In genomic region chr10:125006921-125007391, GRCh38 we compare ENCODE assay signal across 10 cellular contexts.
DNase-seq lines count a peak whose midpoint lies in the region; ATAC-seq and TF ChIP-seq lines count a peak whose summit lies in the region.
"Had no signal": no experiment of that assay in that cellular context is flagged by ENCODE, and none has a peak within 500 bp of the region (broad histone marks: within the 10 kb centered on the region; RNA-seq: fewer than 3 reads in every experiment).

No MANE protein-coding gene starts in this region.

- H3K4me1 ChIP-seq in breast epithelium (peaks cover 3 to 12% of the 10 kb centered on the region in 2 donors), aorta (ENCODE audit: control insufficient read depth in 1 of 2, insufficient read depth in 2 of 2, low read length in 2 of 2) (peaks cover 0 to 3% of the 10 kb centered on the region in 2 donors)

- H3K36me3 Mint-ChIP-seq in MCF 10A (ENCODE audit: insufficient read depth, unreplicated experiment) (peaks cover 53% of the 10 kb centered on the region), nephron (ENCODE audit: low read depth) (peaks cover 15% of the 10 kb centered on the region)
- no peaks in the 10 kb centered on the region for H3K36me3 Mint-ChIP-seq in activated CD8-positive, alpha-beta T cell treated with anti-CD3 and anti-CD28 coated beads, Interleukin-2, amount 10 ng/mL, durations not matched to agents 7 days and 5 days (ENCODE audit: low read depth)

- H3K9me3 Mint-ChIP-seq in MCF 10A (ENCODE audit: unreplicated experiment): no peaks in the 10 kb centered on the region
- no peaks in the 10 kb centered on the region for H3K9me3 Mint-ChIP-seq in nephron
- no peaks in the 10 kb centered on the region for H3K9me3 Mint-ChIP-seq in activated CD8-positive, alpha-beta T cell treated with anti-CD3 and anti-CD28 coated beads, Interleukin-2, amount 10 ng/mL, durations not matched to agents 7 days and 5 days (ENCODE audit: insufficient read depth)

- H3K27ac Mint-ChIP-seq in MCF 10A (ENCODE audit: low read depth, unreplicated experiment): no peak overlapping the region
- peak overlapping the region; percentile 46 to 67 (median 64) for H3K27ac Mint-ChIP-seq in nephron
- H3K27ac Mint-ChIP-seq in activated CD8-positive, alpha-beta T cell treated with anti-CD3 and anti-CD28 coated beads, Interleukin-2, amount 10 ng/mL, durations not matched to agents 7 days and 5 days: no peak overlapping the region

- CTCF ChIA-PET in MCF 10A (lab: Yijun Ruan, JAX): no interaction called here
- CTCF ChIA-PET in activated CD8-positive, alpha-beta T cell treated with anti-CD3 and anti-CD28 coated beads, Interleukin-2, amount 10 ng/mL, durations not matched to agents 7 days and 5 days (lab: Charles Lee): no interaction called here

- H3K36me3 ChIP-seq in breast epithelium (no peaks in the 10 kb centered on the region), aorta (ENCODE audit: control insufficient read depth in 1 of 2, insufficient read depth in 2 of 2, low read length in 1 of 2) (no peaks in the 10 kb centered on the region)

- ATAC-seq in aorta (ENCODE audit: low FRiP score) (peak; percentile 6), HG03469 (IDR thresholded peaks at IDR 0.05; ENCODE audit: unreplicated experiment) (no peak), left lobe of liver (no peak)
- ATAC-seq in activated CD8-positive, alpha-beta T cell treated with anti-CD3 and anti-CD28 coated beads, Interleukin-2, amount 10 ng/mL, durations not matched to agents 7 days and 5 days: no peak

- H3K4me1 Mint-ChIP-seq in MCF 10A (ENCODE audit: insufficient read depth, unreplicated experiment) (peaks cover 4% of the 10 kb centered on the region), nephron (peaks cover 49% of the 10 kb centered on the region)
- no peaks in the 10 kb centered on the region for H3K4me1 Mint-ChIP-seq in activated CD8-positive, alpha-beta T cell treated with anti-CD3 and anti-CD28 coated beads, Interleukin-2, amount 10 ng/mL, durations not matched to agents 7 days and 5 days (ENCODE audit: low read depth)

- DNase-seq in breast epithelium (ENCODE audit: low spot score in 2 of 2) (peak in 1 of 2 donors; percentile 19), MCF 10A (ENCODE audit: unreplicated experiment) (no peak), fibroblast of gingiva (ENCODE audit: low read depth) (peak; percentile 97), aorta (peak; percentile 35 to 75), left lobe of liver (ENCODE audit: low spot score) (no peak)
- DNase-seq in activated CD8-positive, alpha-beta T cell treated with anti-CD3 and anti-CD28 coated beads, Interleukin-2, amount 10 ng/mL, durations not matched to agents 7 days and 5 days: no peak
- DNase-seq: NCI-H774; stimulated activated CD4-positive, alpha-beta T cell treated with anti-CD3 and anti-CD28 coated beads, Interleukin-4, amount 100 ng/mL, for 4 hours had no signal

- 39 to 41% methylated on average over 19 of the region's 19 CpGs for WGBS in aorta, 2 donors

- intact Hi-C loops in breast epithelium (cut with DNase I; ENCODE audit: low total_unique reads): no loop called here
- intact Hi-C loops in MCF 10A (cut with micrococcal nuclease): no loop called here
- intact Hi-C loops in aorta (cut with DNase I): no loop called here

- no peak overlapping the region for H3K4me3 ChIP-seq in breast epithelium
- no peak overlapping the region for H3K4me3 ChIP-seq in aorta (ENCODE audit: low read length in 2 of 2)

- H3K27me3 Mint-ChIP-seq in MCF 10A (ENCODE audit: insufficient read depth, unreplicated experiment): no peaks in the 10 kb centered on the region
- peaks cover 3% of the 10 kb centered on the region for H3K27me3 Mint-ChIP-seq in nephron (ENCODE audit: low read depth)
- peaks cover 15% of the 10 kb centered on the region for H3K27me3 Mint-ChIP-seq in activated CD8-positive, alpha-beta T cell treated with anti-CD3 and anti-CD28 coated beads, Interleukin-2, amount 10 ng/mL, durations not matched to agents 7 days and 5 days (ENCODE audit: low read depth)

- TF ChIP-seq POLR2A in breast epithelium (IDR thresholded peaks at IDR 0.05): no peak

- H3K4me3 Mint-ChIP-seq in MCF 10A (ENCODE audit: unreplicated experiment): no peak overlapping the region
- H3K4me3 Mint-ChIP-seq in nephron: peak overlapping the region in 1 of 3 experiments; percentile 11
- H3K4me3 Mint-ChIP-seq in activated CD8-positive, alpha-beta T cell treated with anti-CD3 and anti-CD28 coated beads, Interleukin-2, amount 10 ng/mL, durations not matched to agents 7 days and 5 days: no peak overlapping the region

- no peak for TF ChIP-seq CTCF in breast epithelium (IDR thresholded peaks at IDR 0.05)
- no peak for TF ChIP-seq CTCF in MCF 10A (IDR thresholded peaks at IDR 0.05; ENCODE audit: unreplicated experiment)
- TF ChIP-seq CTCF in nephron (IDR thresholded peaks at IDR 0.05; ENCODE audit: unreplicated experiment in 3 of 3): no peak

- BruUV-seq in MCF 10A (replicated peaks; lab: Mats Ljungman, UMichigan): no TSS peak

- POLR2A ChIA-PET in MCF 10A (lab: Yijun Ruan, JAX): no interaction called here
- POLR2A ChIA-PET in activated CD8-positive, alpha-beta T cell treated with anti-CD3 and anti-CD28 coated beads, Interleukin-2, amount 10 ng/mL, durations not matched to agents 7 days and 5 days (lab: Charles Lee): interaction anchor here (0.5 kb wide), 1 partner anchor 151 kb away, joined by 4 read pairs; no protein-coding TSS in a partner anchor

- no peaks in the 10 kb centered on the region for H3K9me3 ChIP-seq in breast epithelium
- no peaks in the 10 kb centered on the region for H3K9me3 ChIP-seq in aorta (ENCODE audit: control insufficient read depth, low read length)

- H3K27me3 ChIP-seq in breast epithelium (no peaks in the 10 kb centered on the region), aorta (ENCODE audit: control insufficient read depth in 1 of 2, insufficient read depth in 2 of 2, low read length in 1 of 2) (no peaks in the 10 kb centered on the region)

- H3K27ac ChIP-seq in breast epithelium (peak overlapping the region; percentile 21 to 79), aorta (ENCODE audit: low read depth in 1 of 2, low read length in 2 of 2) (no peak overlapping the region)

Comparison
In these comparisons a context has a peak if more than half of its experiments do, and no peak if none do; other contexts are left out.
1. DNase-seq: peak in fibroblast of gingiva (single experiment) and aorta (2 of 2); none in MCF 10A (single experiment), left lobe of liver (single experiment) and activated CD8-positive, alpha-beta T cell treated with anti-CD3 and anti-CD28 coated beads, Interleukin-2, amount 10 ng/mL, durations not matched to agents 7 days and 5 days (single experiment).
2. H3K27ac ChIP-seq: peak in breast epithelium (2 of 2); none in aorta (0 of 2).
3. H3K27ac Mint-ChIP-seq: peak in nephron (3 of 3); none in MCF 10A (single experiment) and activated CD8-positive, alpha-beta T cell treated with anti-CD3 and anti-CD28 coated beads, Interleukin-2, amount 10 ng/mL, durations not matched to agents 7 days and 5 days (single experiment).